9 cellular contexts compared by ENCODE assay signal in genomic region chr4:107666134-107666533, GRCh38. TPM values are rescaled to one million over a fixed set of nuclear protein-coding genes. Genes with fewer than 3 reads are reported as not detected.
DNase-seq lines count a peak whose midpoint lies in the region; ATAC-seq and TF ChIP-seq lines count a peak whose summit lies in the region.
"Had no signal": no experiment of that assay in that cellular context is flagged by ENCODE, and none has a peak within 500 bp of the region (broad histone marks: within the 10 kb centered on the region; RNA-seq: fewer than 3 reads in every experiment).

No MANE protein-coding gene starts in this region.

- TF ChIP-seq CTCF in AG09319 (IDR thresholded peaks at IDR 0.05; ENCODE audit: low read depth, low read length) (peak; percentile 53), LNCAP (IDR thresholded peaks at IDR 0.05) (peak; percentile 52), astrocyte of the spinal cord (IDR thresholded peaks at IDR 0.05; ENCODE audit: low read depth, low read length) (peak; percentile 29), liver (IDR thresholded peaks at IDR 0.05; ENCODE audit: low read depth, low read length, missing input control) (peak; percentile 59)

- no peak overlapping the region for H3K27ac ChIP-seq in liver (ENCODE audit: low read depth in 1 of 2, low read length in 2 of 2)

- intact Hi-C loops in posterior vena cava (cut with DNase I) = no loop called here

- TF ChIP-seq RAD21 in liver (IDR thresholded peaks at IDR 0.05) = peak; percentile 90 to 95

- H3K9ac ChIP-seq in liver (ENCODE audit: low read depth in 1 of 2, low read length in 2 of 2) = peak overlapping the region in 1 of 2 donors; percentile 32

- peak; percentile 15 for DNase-seq in AG09319 (ENCODE audit: extremely low read depth, low read depth)
- DNase-seq in astrocyte of the spinal cord (ENCODE audit: low read depth, low spot score) = peak; percentile 61
- DNase-seq in posterior vena cava (ENCODE audit: low spot score) = no peak
- no peak for DNase-seq in NCI-H748 treated with DMSO at 0.1 percent for 48 hours (lab: John Stamatoyannopoulos, UW)
- DNase-seq in activated CD8-positive, alpha-beta memory T cell treated with anti-CD3 and anti-CD28 coated beads, Interleukin-2, amount 50 U/mL, for 4 hours = no peak
- DNase-seq: stimulated activated naive CD8-positive, alpha-beta T cell treated with anti-CD3 and anti-CD28 coated beads, Interleukin-15, Interleukin-2, amounts not matched to agents 100 U/mL and 50 U/mL, for 24 hours had no signal

- ATAC-seq in HG02798 (IDR thresholded peaks at IDR 0.05; ENCODE audit: poor library complexity, unreplicated experiment) = no peak
- ATAC-seq: stimulated activated naive CD8-positive, alpha-beta T cell treated with anti-CD3 and anti-CD28 coated beads, Interleukin-15, Interleukin-2, amounts not matched to agents 100 U/mL and 50 U/mL, for 24 hours had no signal

- H3K9me3 ChIP-seq in liver (ENCODE audit: control insufficient read depth in 4 of 4, low read length in 3 of 4) = no peaks in the 10 kb centered on the region

- H3K4me3 ChIP-seq in astrocyte of the spinal cord (ENCODE audit: low read depth, low read length) = no peak overlapping the region
- H3K4me3 ChIP-seq in liver (ENCODE audit: low read depth in 1 of 3, low read length in 3 of 3) = no peak overlapping the region

- H3K27me3 ChIP-seq in liver (ENCODE audit: control insufficient read depth in 4 of 4, insufficient read depth in 4 of 4, low read length in 3 of 4) = no peaks in the 10 kb centered on the region

- in situ Hi-C loops in astrocyte of the spinal cord (cut with HindIII; ENCODE audit: low sequenced_read_pairs) = no loop called here

- H3K36me3 ChIP-seq in liver (ENCODE audit: control insufficient read depth in 4 of 4, insufficient read depth in 3 of 4, low read depth in 1 of 4, low read length in 3 of 4) = no peaks in the 10 kb centered on the region

- 30% methylated on average over 1 of the region's 1 CpG for WGBS in liver

- peaks cover 0 to 9% (median 1%) of the 10 kb centered on the region in 4 donors for H3K4me1 ChIP-seq in liver (ENCODE audit: control insufficient read depth in 4 of 4, insufficient read depth in 4 of 4, low read length in 3 of 4)

TF ChIP-seq in liver, 16 proteins besides CTCF, POLR2A, EP300 and RAD21:
- TF ChIP-seq GABPA (IDR thresholded peaks at IDR 0.05 in 1 of 2, conservative IDR thresholded peaks at IDR 0.05 in 1 of 2) (no peak), HNF4A (conservative IDR thresholded peaks at IDR 0.05) (peak in 1 of 2 donors; percentile 6), ZBTB33 (IDR thresholded peaks at IDR 0.05) (no peak), JUND (IDR thresholded peaks at IDR 0.05) (peak in 1 of 2 donors; percentile 14)
TF ChIP-seq in liver: peak in this region for 2.

RNA-seq across cellular contexts. Expression of gene PAPSS1, which starts 53.9 kb away (rescaled TPM):
- total RNA-seq in liver = 10 to 100 TPM in 1 of 2 donors, 1 to 10 TPM in 1; 5.9 to 17.8 TPM
- polyA plus RNA-seq in liver = 1 to 10 TPM; 5.7 to 6.0 TPM
- 10 to 100 TPM; 31.6 to 32.5 TPM for total RNA-seq in posterior vena cava

Comparison
In these comparisons a context has a peak if more than half of its experiments do, and no peak if none do; other contexts are left out.
1. DNase-seq: peak in AG09319 (single experiment) and astrocyte of the spinal cord (single experiment); none in posterior vena cava (single experiment), NCI-H748 treated with DMSO at 0.1 percent for 48 hours (single experiment) and activated CD8-positive, alpha-beta memory T cell treated with anti-CD3 and anti-CD28 coated beads, Interleukin-2, amount 50 U/mL, for 4 hours (single experiment).
2. Peak in every context shown above with its lines, with median percentiles within 50 percentile points of each other: CTCF ChIP-seq.